1 cellular context compared by ENCODE assay signal in the genomic region with DNA sequence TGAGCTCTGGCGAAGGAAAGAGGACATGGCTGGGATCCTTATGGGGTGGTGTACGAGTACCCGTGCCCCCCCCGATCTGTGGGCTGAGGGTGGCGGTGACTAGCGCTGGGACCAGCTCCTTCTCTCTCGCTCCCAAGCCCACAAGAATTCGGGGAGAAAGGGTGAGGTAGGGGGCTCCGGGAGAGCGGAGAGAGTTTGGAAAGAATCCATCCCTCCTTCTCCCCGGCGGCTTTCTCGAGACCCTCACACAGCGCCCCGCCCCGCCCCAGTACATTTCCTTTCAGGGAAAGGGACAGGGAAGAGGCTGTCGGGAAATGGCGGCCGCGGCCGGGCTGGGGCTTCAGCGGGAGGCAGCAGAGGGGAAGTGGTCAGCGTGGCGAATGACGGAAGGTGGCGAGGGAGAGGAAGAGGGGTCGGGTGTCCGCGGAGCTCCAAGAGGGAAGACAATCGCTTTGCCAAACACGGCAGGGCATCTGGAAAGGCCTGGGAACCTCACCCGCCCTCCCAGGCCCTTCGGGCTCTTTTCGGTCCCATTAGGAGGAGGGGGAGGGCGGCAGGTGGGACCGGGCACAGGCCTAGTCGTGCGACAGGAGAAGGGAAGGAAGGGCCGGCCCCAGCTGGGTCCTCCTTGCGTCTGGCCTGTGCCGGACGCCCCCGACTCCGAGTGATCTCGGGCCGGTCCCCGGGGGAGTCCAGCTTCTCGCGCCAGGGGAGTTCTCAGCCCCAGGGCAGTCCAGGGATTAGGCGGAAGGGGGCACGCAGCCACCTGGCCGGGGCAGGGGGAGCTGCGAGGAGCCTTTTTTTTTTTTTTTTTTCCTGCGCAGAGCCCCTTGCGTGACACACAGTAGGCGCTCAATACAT.
TF ChIP-seq lines count a peak whose summit lies in the region.

No MANE protein-coding gene starts in this region.

TF ChIP-seq in GM12878, 131 proteins besides CTCF, POLR2A, EP300 and RAD21:
- 0 out of 2 replicates have a peak, but pooled peaks have one; percentile 47 for TF ChIP-seq PML (IDR thresholded peaks at IDR 0.05; ENCODE audit: low read length)
- TF ChIP-seq, protein P1, sequence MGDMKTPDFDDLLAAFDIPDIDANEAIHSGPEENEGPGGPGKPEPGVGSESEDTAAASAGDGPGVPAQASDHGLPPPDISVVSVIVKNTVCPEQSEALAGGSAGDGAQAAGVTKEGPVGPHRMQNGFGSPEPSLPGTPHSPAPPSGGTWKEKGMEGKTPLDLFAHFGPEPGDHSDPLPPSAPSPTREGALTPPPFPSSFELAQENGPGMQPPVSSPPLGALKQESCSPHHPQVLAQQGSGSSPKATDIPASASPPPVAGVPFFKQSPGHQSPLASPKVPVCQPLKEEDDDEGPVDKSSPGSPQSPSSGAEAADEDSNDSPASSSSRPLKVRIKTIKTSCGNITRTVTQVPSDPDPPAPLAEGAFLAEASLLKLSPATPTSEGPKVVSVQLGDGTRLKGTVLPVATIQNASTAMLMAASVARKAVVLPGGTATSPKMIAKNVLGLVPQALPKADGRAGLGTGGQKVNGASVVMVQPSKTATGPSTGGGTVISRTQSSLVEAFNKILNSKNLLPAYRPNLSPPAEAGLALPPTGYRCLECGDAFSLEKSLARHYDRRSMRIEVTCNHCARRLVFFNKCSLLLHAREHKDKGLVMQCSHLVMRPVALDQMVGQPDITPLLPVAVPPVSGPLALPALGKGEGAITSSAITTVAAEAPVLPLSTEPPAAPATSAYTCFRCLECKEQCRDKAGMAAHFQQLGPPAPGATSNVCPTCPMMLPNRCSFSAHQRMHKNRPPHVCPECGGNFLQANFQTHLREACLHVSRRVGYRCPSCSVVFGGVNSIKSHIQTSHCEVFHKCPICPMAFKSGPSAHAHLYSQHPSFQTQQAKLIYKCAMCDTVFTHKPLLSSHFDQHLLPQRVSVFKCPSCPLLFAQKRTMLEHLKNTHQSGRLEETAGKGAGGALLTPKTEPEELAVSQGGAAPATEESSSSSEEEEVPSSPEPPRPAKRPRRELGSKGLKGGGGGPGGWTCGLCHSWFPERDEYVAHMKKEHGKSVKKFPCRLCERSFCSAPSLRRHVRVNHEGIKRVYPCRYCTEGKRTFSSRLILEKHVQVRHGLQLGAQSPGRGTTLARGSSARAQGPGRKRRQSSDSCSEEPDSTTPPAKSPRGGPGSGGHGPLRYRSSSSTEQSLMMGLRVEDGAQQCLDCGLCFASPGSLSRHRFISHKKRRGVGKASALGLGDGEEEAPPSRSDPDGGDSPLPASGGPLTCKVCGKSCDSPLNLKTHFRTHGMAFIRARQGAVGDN (IDR thresholded peaks at IDR 0.05) = 0 out of 2 replicates have a peak, but pooled peaks have one; percentile 48
- TF ChIP-seq, protein P2, sequence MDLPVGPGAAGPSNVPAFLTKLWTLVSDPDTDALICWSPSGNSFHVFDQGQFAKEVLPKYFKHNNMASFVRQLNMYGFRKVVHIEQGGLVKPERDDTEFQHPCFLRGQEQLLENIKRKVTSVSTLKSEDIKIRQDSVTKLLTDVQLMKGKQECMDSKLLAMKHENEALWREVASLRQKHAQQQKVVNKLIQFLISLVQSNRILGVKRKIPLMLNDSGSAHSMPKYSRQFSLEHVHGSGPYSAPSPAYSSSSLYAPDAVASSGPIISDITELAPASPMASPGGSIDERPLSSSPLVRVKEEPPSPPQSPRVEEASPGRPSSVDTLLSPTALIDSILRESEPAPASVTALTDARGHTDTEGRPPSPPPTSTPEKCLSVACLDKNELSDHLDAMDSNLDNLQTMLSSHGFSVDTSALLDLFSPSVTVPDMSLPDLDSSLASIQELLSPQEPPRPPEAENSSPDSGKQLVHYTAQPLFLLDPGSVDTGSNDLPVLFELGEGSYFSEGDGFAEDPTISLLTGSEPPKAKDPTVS (IDR thresholded peaks at IDR 0.05; ENCODE audit: low read depth, low read length) = no peak
- 0 out of 4 replicates have a peak, but pooled peaks of 1 of the 2 experiments have one; percentile 16 for TF ChIP-seq BHLHE40 (IDR thresholded peaks at IDR 0.05; ENCODE audit: borderline replicate concordance in 1 of 2, low read depth in 2 of 2, low read length in 1 of 2)
- no peak for TF ChIP-seq STAT1 (conservative IDR thresholded peaks at IDR 0.05)
- TF ChIP-seq BCL11A (IDR thresholded peaks at IDR 0.05; ENCODE audit: low read depth, low read length) = no peak
- TF ChIP-seq RUNX3 (IDR thresholded peaks at IDR 0.05; ENCODE audit: low read length) = peak; percentile 48; the same call in 1 of the 2 replicates
- TF ChIP-seq CREM (IDR thresholded peaks at IDR 0.05; ENCODE audit: low read depth) = no peak
- TF ChIP-seq, protein P3, sequence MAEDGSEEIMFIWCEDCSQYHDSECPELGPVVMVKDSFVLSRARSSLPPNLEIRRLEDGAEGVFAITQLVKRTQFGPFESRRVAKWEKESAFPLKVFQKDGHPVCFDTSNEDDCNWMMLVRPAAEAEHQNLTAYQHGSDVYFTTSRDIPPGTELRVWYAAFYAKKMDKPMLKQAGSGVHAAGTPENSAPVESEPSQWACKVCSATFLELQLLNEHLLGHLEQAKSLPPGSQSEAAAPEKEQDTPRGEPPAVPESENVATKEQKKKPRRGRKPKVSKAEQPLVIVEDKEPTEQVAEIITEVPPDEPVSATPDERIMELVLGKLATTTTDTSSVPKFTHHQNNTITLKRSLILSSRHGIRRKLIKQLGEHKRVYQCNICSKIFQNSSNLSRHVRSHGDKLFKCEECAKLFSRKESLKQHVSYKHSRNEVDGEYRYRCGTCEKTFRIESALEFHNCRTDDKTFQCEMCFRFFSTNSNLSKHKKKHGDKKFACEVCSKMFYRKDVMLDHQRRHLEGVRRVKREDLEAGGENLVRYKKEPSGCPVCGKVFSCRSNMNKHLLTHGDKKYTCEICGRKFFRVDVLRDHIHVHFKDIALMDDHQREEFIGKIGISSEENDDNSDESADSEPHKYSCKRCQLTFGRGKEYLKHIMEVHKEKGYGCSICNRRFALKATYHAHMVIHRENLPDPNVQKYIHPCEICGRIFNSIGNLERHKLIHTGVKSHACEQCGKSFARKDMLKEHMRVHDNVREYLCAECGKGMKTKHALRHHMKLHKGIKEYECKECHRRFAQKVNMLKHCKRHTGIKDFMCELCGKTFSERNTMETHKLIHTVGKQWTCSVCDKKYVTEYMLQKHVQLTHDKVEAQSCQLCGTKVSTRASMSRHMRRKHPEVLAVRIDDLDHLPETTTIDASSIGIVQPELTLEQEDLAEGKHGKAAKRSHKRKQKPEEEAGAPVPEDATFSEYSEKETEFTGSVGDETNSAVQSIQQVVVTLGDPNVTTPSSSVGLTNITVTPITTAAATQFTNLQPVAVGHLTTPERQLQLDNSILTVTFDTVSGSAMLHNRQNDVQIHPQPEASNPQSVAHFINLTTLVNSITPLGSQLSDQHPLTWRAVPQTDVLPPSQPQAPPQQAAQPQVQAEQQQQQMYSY (CRISPR knock-in tag; IDR thresholded peaks at IDR 0.05) = no peak
- peak; percentile 47; the same call in 1 of the 2 replicates for TF ChIP-seq IKZF1 (conservative IDR thresholded peaks at IDR 0.05)
- TF ChIP-seq SPI1 (IDR thresholded peaks at IDR 0.05; ENCODE audit: borderline replicate concordance, insufficient read depth, low read depth, low read length) = peak; percentile 52; the same call in 1 of the 2 replicates
- TF ChIP-seq GABPA (IDR thresholded peaks at IDR 0.05; ENCODE audit: low read depth) = 0 out of 2 replicates have a peak, but pooled peaks have one; percentile 13
- peak; percentile 89 for TF ChIP-seq YY1 (IDR thresholded peaks at IDR 0.05; ENCODE audit: low read depth, low read length)
- TF ChIP-seq TAF1 (IDR thresholded peaks at IDR 0.05; ENCODE audit: borderline replicate concordance, low read depth, low read length) = peak; percentile 50; the same call in 1 of the 2 replicates
- no peak for TF ChIP-seq ZNF217 (IDR thresholded peaks at IDR 0.05)
- TF ChIP-seq MEF2B (IDR thresholded peaks at IDR 0.05; ENCODE audit: partially characterized antibody, poor library complexity, severe bottlenecking) = peak; percentile 50
- TF ChIP-seq IKZF2 (IDR thresholded peaks at IDR 0.05) = peak in 1 of 2 experiments; percentile 26; a peak in 2 of 4 replicates
- TF ChIP-seq KLF5 (IDR thresholded peaks at IDR 0.05; ENCODE audit: partially characterized antibody) = no peak
TF ChIP-seq in GM12878: peak in this region for 11.
